Comparison of ENCODE assay signal across 24 cellular contexts in the genomic region with DNA sequence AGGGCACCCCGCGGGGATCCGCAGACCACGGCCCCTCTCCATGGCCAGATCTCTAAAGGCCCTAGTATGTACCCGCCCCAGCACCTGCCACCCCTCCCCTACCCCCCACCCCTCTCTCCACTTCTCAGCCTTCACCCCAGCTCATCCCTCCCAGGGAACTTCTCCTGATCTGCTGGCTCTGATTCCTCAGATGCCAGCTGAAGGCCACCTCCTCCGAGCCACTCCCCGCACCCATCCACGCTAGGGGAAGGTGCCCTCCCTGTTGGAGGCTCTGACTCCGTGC. TPM values are rescaled to one million over a fixed set of nuclear protein-coding genes. Genes with fewer than 3 reads are reported as not detected.
"Had no signal": no experiment of that assay in that cellular context is flagged by ENCODE, and none has a peak within 500 bp of the region (broad histone marks: within the 10 kb centered on the region; RNA-seq: fewer than 3 reads in every experiment).

No MANE protein-coding gene starts in this region.

- H3K4me1 ChIP-seq: psoas muscle, right lobe of liver, stomach had no signal

- H3K9me3 ChIP-seq: mucosa of descending colon, psoas muscle, right lobe of liver, thoracic aorta had no signal

- DNase-seq: effector CD4-positive, alpha-beta T cell; endodermal cell; foreskin melanocyte; mammary epithelial cell; retina; stimulated activated CD4-positive, alpha-beta T cell treated with anti-CD3 and anti-CD28 coated beads, Interleukin-12 subunit alpha, Interleukin-12 subunit beta, amount 100 ng/mL, for 4 hours; stimulated activated naive CD4-positive, alpha-beta T cell; trophoblast cell had no signal

- H3K4me3 ChIP-seq: coronary artery, hepatocyte, mucosa of descending colon, psoas muscle, right lobe of liver, skin epidermis, stomach, thoracic aorta had no signal

- H3K27ac ChIP-seq: coronary artery, hepatocyte, psoas muscle, right lobe of liver, skin epidermis, stomach, thoracic aorta had no signal

- H3K4me1 Mint-ChIP-seq: naive thymus-derived CD8-positive, alpha-beta T cell had no signal

- H3K4me3 Mint-ChIP-seq: endodermal cell; naive thymus-derived CD8-positive, alpha-beta T cell had no signal

- ATAC-seq: left colon; mucosa of descending colon; naive thymus-derived CD8-positive, alpha-beta T cell; psoas muscle; right lobe of liver had no signal

- H3K36me3 ChIP-seq: right lobe of liver, stomach, thoracic aorta had no signal

- H3K27ac Mint-ChIP-seq: endodermal cell had no signal

- H3K27me3 ChIP-seq: hepatocyte, right lobe of liver, stomach had no signal

RNA-seq across cellular contexts. Expression of gene PSAPL1, which starts 11.9 kb away (rescaled TPM):
- total RNA-seq: chondrocyte; dermis microvascular lymphatic vessel endothelial cell; endothelial cell of umbilical vein; kidney epithelial cell; left colon; mesenteric fat pad; mucosa of descending colon; naive thymus-derived CD8-positive, alpha-beta T cell; psoas muscle; right lobe of liver had no signal
- polyA plus RNA-seq: endothelial cell of umbilical vein; naive thymus-derived CD8-positive, alpha-beta T cell; psoas muscle; urinary bladder had no signal
